In genomic region chr7:133477786-133478185, GRCh38 we compare ENCODE assay signal across 20 cellular contexts.
A peak's percentile ranks its signal among the peaks of the same experiment; 100 is the strongest.
DNase-seq lines count a peak whose midpoint lies in the region; ATAC-seq and TF ChIP-seq lines count a peak whose summit lies in the region.
"Had no signal": no experiment of that assay in that cellular context is flagged by ENCODE, and none has a peak within 500 bp of the region (broad histone marks: within the 10 kb centered on the region; RNA-seq: fewer than 3 reads in every experiment).

No MANE protein-coding gene starts in this region.

- no peaks in the 10 kb centered on the region; the same call in 1 of the 2 replicates for H3F3A ChIP-seq in Loucy (ENCODE audit: low read depth)

- peaks cover 8 to 37% (median 13%) of the 10 kb centered on the region in 4 donors for H3K4me1 Mint-ChIP-seq in CD4-positive, CD25-positive, alpha-beta regulatory T cell

- no peak overlapping the region for H2AK5ac ChIP-seq in neuronal stem cell (ENCODE audit: low read depth, low read length)

- H3K9me3 Mint-ChIP-seq in CD4-positive, CD25-positive, alpha-beta regulatory T cell, result peaks cover 0 to 2% (median 0%) of the 10 kb centered on the region in 7 donors

- peak; percentile 24 for DNase-seq in NCI-H2107 treated with DMSO at 0.1 percent for 48 hours (lab: John Stamatoyannopoulos, UW; ENCODE audit: unreplicated experiment)
- no peak for DNase-seq in NCI-H2107 (lab: John Stamatoyannopoulos, UW)
- DNase-seq in CD4-positive, CD25-positive, alpha-beta regulatory T cell, result no peak
- DNase-seq in cerebellar nuclear complex (lab: John Stamatoyannopoulos, UW), result peak; percentile 26 to 59
- no peak for DNase-seq in KBM-7
- DNase-seq in neuronal stem cell (ENCODE audit: low spot score), result no peak
- DNase-seq in NOMO-1 treated with dmso at 0.1 percent for 144 hours (lab: John Stamatoyannopoulos, UW; ENCODE audit: unreplicated experiment), result no peak
- DNase-seq: CD8-positive, alpha-beta memory T cell; GF-D8; GM23248; HCEC 1CT; NCI-H1930; NCI-H510A treated with DMSO at 0.1 percent for 48 hours; NK-92 treated with Interleukin-12 subunit alpha and Interleukin-12 subunit beta, amount 100 ng/mL, for 24 hours; SW 1271; T-helper 2 cell had no signal

- H4K8ac ChIP-seq in neuronal stem cell (ENCODE audit: low read depth, low read length), result no peak overlapping the region

- H2BK12ac ChIP-seq in neuronal stem cell (ENCODE audit: low read length), result no peak overlapping the region

- H3K27ac ChIP-seq in CD4-positive, CD25-positive, alpha-beta regulatory T cell (ENCODE audit: insufficient read depth, low read length, poor library complexity, severe bottlenecking), result no peak overlapping the region
- no peak overlapping the region for H3K27ac ChIP-seq in neuronal stem cell (replicated peaks; ENCODE audit: low read length)
- H3K27ac ChIP-seq: GM23248 had no signal

- no peak overlapping the region for H3K23ac ChIP-seq in neuronal stem cell (ENCODE audit: low read depth, low read length, poor library complexity)

- no peak overlapping the region for H3K4ac ChIP-seq in neuronal stem cell (ENCODE audit: low read length)

- no peak overlapping the region for H3K4me3 Mint-ChIP-seq in CD4-positive, CD25-positive, alpha-beta regulatory T cell
- H3K4me3 Mint-ChIP-seq: CD8-positive, alpha-beta memory T cell; IgD-negative memory B cell had no signal

- H3K36me3 ChIP-seq in CD4-positive, CD25-positive, alpha-beta regulatory T cell (ENCODE audit: control insufficient read depth, insufficient read depth, low read length), result peaks cover 8% of the 10 kb centered on the region
- H3K36me3 ChIP-seq in Loucy (ENCODE audit: insufficient read depth, low read length), result peaks cover 12% of the 10 kb centered on the region; the same call in 1 of the 2 replicates
- H3K36me3 ChIP-seq in neuronal stem cell (replicated peaks in 1 of 2; ENCODE audit: control insufficient read depth in 2 of 2, insufficient read depth in 2 of 2, low read length in 2 of 2), result peaks cover 0 to 7% of the 10 kb centered on the region in 2 donors

- peaks cover 58% of the 10 kb centered on the region for H3K79me2 ChIP-seq in Loucy (ENCODE audit: insufficient read depth, low read length)

- H2BK120ac ChIP-seq in neuronal stem cell (ENCODE audit: low read depth, low read length), result no peak overlapping the region

- no peak overlapping the region for H2BK5ac ChIP-seq in neuronal stem cell (ENCODE audit: low read length)

- peak overlapping the region; percentile 46 for H3K9ac ChIP-seq in Loucy (ENCODE audit: low read depth, low read length, poor library complexity, severe bottlenecking)
- no peak overlapping the region for H3K9ac ChIP-seq in neuronal stem cell (ENCODE audit: low read depth, low read length, poor library complexity)
- H3K9ac ChIP-seq: GM23248 had no signal

- no peak overlapping the region for H3K14ac ChIP-seq in neuronal stem cell (ENCODE audit: low read length)

- H3K9me3 ChIP-seq in CD4-positive, CD25-positive, alpha-beta regulatory T cell (ENCODE audit: control insufficient read depth in 2 of 2, low read length in 2 of 2), result no peaks in the 10 kb centered on the region
- H3K9me3 ChIP-seq in Loucy (ENCODE audit: insufficient read depth, low read depth, low read length), result no peaks in the 10 kb centered on the region
- no peaks in the 10 kb centered on the region for H3K9me3 ChIP-seq in neuronal stem cell (replicated peaks in 1 of 2; ENCODE audit: control insufficient read depth in 2 of 2, insufficient read depth in 1 of 2, low read depth in 1 of 2, low read length in 2 of 2)

- H3K27me3 ChIP-seq in CD4-positive, CD25-positive, alpha-beta regulatory T cell (ENCODE audit: control insufficient read depth, insufficient read depth, low read length), result no peaks in the 10 kb centered on the region
- H3K27me3 ChIP-seq in Loucy (ENCODE audit: insufficient read depth, low read length, poor library complexity, severe bottlenecking) (no peaks in the 10 kb centered on the region), neuronal stem cell (ENCODE audit: control insufficient read depth in 3 of 3, insufficient read depth in 3 of 3, low read depth in 1 of 3, low read length in 3 of 3) (no peaks in the 10 kb centered on the region)

- H4K20me1 ChIP-seq in Loucy (ENCODE audit: insufficient read depth, low read length, poor library complexity, severe bottlenecking), result no peaks in the 10 kb centered on the region

- no peak overlapping the region for H2BK15ac ChIP-seq in neuronal stem cell (ENCODE audit: low read length)

- H3K4me3 ChIP-seq in CD4-positive, CD25-positive, alpha-beta regulatory T cell (ENCODE audit: low read depth, low read length), result no peak overlapping the region
- no peak overlapping the region for H3K4me3 ChIP-seq in Loucy (ENCODE audit: low read length, poor library complexity, severe bottlenecking)
- no peak overlapping the region for H3K4me3 ChIP-seq in neuronal stem cell (ENCODE audit: low read length in 2 of 2)
- H3K4me3 ChIP-seq: GM12878, GM23248 had no signal

- H3K79me1 ChIP-seq in neuronal stem cell (ENCODE audit: low read depth, low read length), result no peaks in the 10 kb centered on the region

- H3K9me2 ChIP-seq in Loucy (replicated peaks; ENCODE audit: low read depth, low read length), result no peaks in the 10 kb centered on the region

- in situ Hi-C loops in KBM-7 (cut with MboI; ENCODE audit: low pct_unique_long_range_greater_than_20kb, low sequenced_read_pairs), result no loop called here

- ATAC-seq in CD4-positive, CD25-positive, alpha-beta regulatory T cell (ENCODE audit: low read depth in 2 of 2), result no peak
- ATAC-seq: GM12878, Right ventricle myocardium inferior had no signal

- peak overlapping the region; percentile 90 for H3K4me2 ChIP-seq in Loucy (ENCODE audit: low read depth, low read length, poor library complexity, severe bottlenecking)
- H3K4me2 ChIP-seq in neuronal stem cell (ENCODE audit: insufficient read depth, low read length, poor library complexity, severe bottlenecking), result no peak overlapping the region

- WGBS in neuronal stem cell (ENCODE audit: extremely low coverage in 2 of 2, insufficient read length in 2 of 2, insufficient replicate concordance in 1 of 2), 2 donors, result no CpG with 5 or more reads among the region's 2 CpGs

- no peak for TF ChIP-seq CTCF in Loucy (conservative IDR thresholded peaks at IDR 0.05; ENCODE audit: low read length)

- peak overlapping the region in 2 of 3 donors; percentile 27 to 32 for H3K27ac Mint-ChIP-seq in CD4-positive, CD25-positive, alpha-beta regulatory T cell
- H3K27ac Mint-ChIP-seq: IgD-negative memory B cell had no signal

- peaks cover 11% of the 10 kb centered on the region for H3K4me1 ChIP-seq in CD4-positive, CD25-positive, alpha-beta regulatory T cell (ENCODE audit: control insufficient read depth, insufficient read depth, low read length, poor library complexity, severe bottlenecking)
- H3K4me1 ChIP-seq in Loucy (ENCODE audit: insufficient read depth, low read length, poor library complexity, severe bottlenecking) (peaks cover 80% of the 10 kb centered on the region), neuronal stem cell (ENCODE audit: control insufficient read depth in 2 of 2, insufficient read depth in 1 of 2, low read depth in 1 of 2, low read length in 2 of 2) (peaks cover 0 to 2% of the 10 kb centered on the region in 2 donors)

- H2AFZ ChIP-seq in Loucy (ENCODE audit: low read length), result no peak overlapping the region
- H2AFZ ChIP-seq in neuronal stem cell (ENCODE audit: low read length), result no peak overlapping the region
- H2AFZ ChIP-seq: GM23248 had no signal

- no peak overlapping the region for H3K18ac ChIP-seq in neuronal stem cell (ENCODE audit: low read length)

- peaks cover 21% of the 10 kb centered on the region for H3K36me3 Mint-ChIP-seq in CD4-positive, CD25-positive, alpha-beta regulatory T cell

- no peaks in the 10 kb centered on the region for H3K27me3 Mint-ChIP-seq in CD4-positive, CD25-positive, alpha-beta regulatory T cell
- H3K27me3 Mint-ChIP-seq: IgD-negative memory B cell had no signal

- H4K91ac ChIP-seq in neuronal stem cell (ENCODE audit: low read depth, low read length, poor library complexity), result no peak overlapping the region

Comparison
In these comparisons a context has a peak if more than half of its experiments do, and no peak if none do; other contexts are left out.
1. DNase-seq: peak in NCI-H2107 treated with DMSO at 0.1 percent for 48 hours (single experiment) and cerebellar nuclear complex (2 of 2); none in NCI-H2107 (single experiment), CD4-positive, CD25-positive, alpha-beta regulatory T cell (0 of 3), KBM-7 (single experiment), neuronal stem cell (single experiment) and NOMO-1 treated with dmso at 0.1 percent for 144 hours (single experiment).